ENCODE assay signal across 8 cellular contexts in the genomic region with DNA sequence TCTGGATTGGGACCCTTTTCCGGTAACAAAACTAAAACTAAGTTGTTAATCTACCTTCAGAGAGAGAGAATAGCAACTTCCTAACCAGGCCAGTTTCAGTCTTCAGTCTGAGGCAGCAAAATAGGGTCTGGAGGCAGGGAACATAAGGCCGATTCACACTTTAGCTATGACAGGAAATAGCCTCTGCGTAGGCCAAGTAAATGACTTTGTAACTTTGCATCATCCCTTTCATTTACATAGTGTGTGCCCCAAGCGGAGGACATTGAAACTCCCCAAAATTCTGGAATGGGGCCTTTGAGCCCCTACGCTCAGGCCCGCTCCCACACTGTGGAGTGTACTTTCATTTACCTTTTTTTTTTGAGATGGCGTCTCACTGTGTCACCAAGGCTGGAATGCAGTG. TPM values are rescaled to one million over a fixed set of nuclear protein-coding genes. Genes with fewer than 3 reads are reported as not detected.
DNase-seq lines count a peak whose midpoint lies in the region; ATAC-seq and TF ChIP-seq lines count a peak whose summit lies in the region.

No MANE protein-coding gene starts in this region.

- H3K9me3 ChIP-seq in HUES48 (ENCODE audit: control insufficient read depth, insufficient read depth, low read length) (no peaks in the 10 kb centered on the region), breast epithelium (no peaks in the 10 kb centered on the region), psoas muscle (no peaks in the 10 kb centered on the region)

- peak overlapping the region; percentile 64 for H3K27ac ChIP-seq in HUES48 (ENCODE audit: low read depth, low read length)
- peak overlapping the region; percentile 70 to 90 for H3K27ac ChIP-seq in breast epithelium
- H3K27ac ChIP-seq in psoas muscle: peak overlapping the region; percentile 88

- H3K4me3 ChIP-seq in AG04449 (ENCODE audit: low read depth, low read length) (no peak overlapping the region), HUES48 (ENCODE audit: low read depth, low read length) (no peak overlapping the region), breast epithelium (no peak overlapping the region), psoas muscle (no peak overlapping the region), lower leg skin (ENCODE audit: low read depth, poor library complexity, severe bottlenecking) (no peak overlapping the region)

- DNase-seq in AG04449 (ENCODE audit: low read depth, low spot score) (peak; percentile 70), breast epithelium (ENCODE audit: low spot score in 2 of 2) (no peak), psoas muscle (no peak), T1000 (lab: John Stamatoyannopoulos, UW) (no peak), NCI-H2107 treated with DMSO at 0.1 percent for 48 hours (lab: John Stamatoyannopoulos, UW; ENCODE audit: unreplicated experiment) (no peak), lower leg skin (ENCODE audit: low spot score in 2 of 2) (no peak)

- H3K36me3 ChIP-seq in HUES48 (ENCODE audit: control insufficient read depth, insufficient read depth, low read length) (peaks cover 17% of the 10 kb centered on the region), breast epithelium (no peaks in the 10 kb centered on the region), psoas muscle (ENCODE audit: insufficient read depth in 1 of 2, low read depth in 1 of 2) (peaks cover 3 to 20% of the 10 kb centered on the region in 2 donors)

- H3K9ac ChIP-seq in HUES48 (ENCODE audit: low read depth, low read length): peak overlapping the region; percentile 4; the same call in 1 of the 2 replicates

- TF ChIP-seq CTCF in AG04449 (IDR thresholded peaks at IDR 0.05; ENCODE audit: insufficient read depth, low read length, missing control alignments) (no peak), breast epithelium (IDR thresholded peaks at IDR 0.05) (no peak), psoas muscle (IDR thresholded peaks at IDR 0.05) (no peak), lower leg skin (IDR thresholded peaks at IDR 0.05) (no peak)

- TF ChIP-seq POLR2A in breast epithelium (IDR thresholded peaks at IDR 0.05): no peak
- no peak for TF ChIP-seq POLR2A in lower leg skin (IDR thresholded peaks at IDR 0.05)

- ATAC-seq in GM19043 (IDR thresholded peaks at IDR 0.05; ENCODE audit: low read depth, unreplicated experiment) (peak; percentile 18), psoas muscle (no peak)

- intact Hi-C loops in breast epithelium (cut with DNase I; ENCODE audit: low total_unique reads): no loop called here
- intact Hi-C loops in psoas muscle (cut with DNase I): loop anchor here in 1 of 2 donors (5.0 kb wide), 2 partner anchors 50 to 105 kb away; partner anchors contain the start of gene C7orf57
- intact Hi-C loops in lower leg skin (cut with DNase I; ENCODE audit: low total_unique reads): no loop called here

- 88 to 94% (median 91%) methylated on average over 7 of the region's 7 CpGs for WGBS in psoas muscle, 3 donors
- 87 to 94% methylated on average over 7 of the region's 7 CpGs for WGBS in lower leg skin, 2 donors

- CTCF ChIA-PET in AG04449 (lab: Yijun Ruan, JAX): interaction anchor here (1.2 kb wide), 2 partner anchors 21 to 97 kb away, joined by 3 read pairs; no protein-coding TSS in a partner anchor

- POLR2A ChIA-PET in AG04449 (lab: Yijun Ruan, JAX): no interaction called here

- H3K4me1 ChIP-seq in HUES48 (ENCODE audit: control insufficient read depth, insufficient read depth, low read length) (peaks cover 29% of the 10 kb centered on the region), breast epithelium (no peaks in the 10 kb centered on the region), psoas muscle (peaks cover 5% of the 10 kb centered on the region)

- H3K27me3 ChIP-seq in HUES48 (ENCODE audit: control insufficient read depth, insufficient read depth, low read length) (no peaks in the 10 kb centered on the region), breast epithelium (no peaks in the 10 kb centered on the region), psoas muscle (ENCODE audit: insufficient read depth in 3 of 3, low read length in 2 of 3) (no peaks in the 10 kb centered on the region)

RNA-seq across cellular contexts. Expression of gene UPP1, which starts 1.7 kb away (rescaled TPM):
- total RNA-seq in breast epithelium: 10 to 100 TPM; 11.1 to 32.1 (median 19.5) TPM
- 10 to 100 TPM in 3 of 4 donors, 1 to 10 TPM in 1; 7.5 to 14.5 (median 12.6) TPM for total RNA-seq in psoas muscle
- polyA plus RNA-seq in psoas muscle: 100 to 1,000 TPM in 1 of 3 donors, 10 to 100 TPM in 2; 10.3 to 250 (median 11.9) TPM
- 1 to 10 TPM; 3.9 to 9.4 (median 5.9) TPM for total RNA-seq in lower leg skin

RNA-seq across cellular contexts. Expression of gene C7orf57, which starts 52.0 kb away (rescaled TPM):
- not detected for total RNA-seq in breast epithelium
- not detected for total RNA-seq in psoas muscle
- under 1 TPM in 2 of 3 donors, not detected in 1; 0.01 to 0.06 TPM for polyA plus RNA-seq in psoas muscle
- under 1 TPM in 1 of 4 donors, not detected in 3; 0.39 TPM for total RNA-seq in lower leg skin

RNA-seq across cellular contexts. Expression of gene SUN3, which starts 58.4 kb away (rescaled TPM):
- total RNA-seq in breast epithelium (not detected), psoas muscle (under 1 TPM in 1 of 4 donors, not detected in 3; 0.54 TPM), lower leg skin (not detected)
- under 1 TPM in 1 of 3 donors, not detected in 2; 0.01 TPM for polyA plus RNA-seq in psoas muscle
